In the genomic region with DNA sequence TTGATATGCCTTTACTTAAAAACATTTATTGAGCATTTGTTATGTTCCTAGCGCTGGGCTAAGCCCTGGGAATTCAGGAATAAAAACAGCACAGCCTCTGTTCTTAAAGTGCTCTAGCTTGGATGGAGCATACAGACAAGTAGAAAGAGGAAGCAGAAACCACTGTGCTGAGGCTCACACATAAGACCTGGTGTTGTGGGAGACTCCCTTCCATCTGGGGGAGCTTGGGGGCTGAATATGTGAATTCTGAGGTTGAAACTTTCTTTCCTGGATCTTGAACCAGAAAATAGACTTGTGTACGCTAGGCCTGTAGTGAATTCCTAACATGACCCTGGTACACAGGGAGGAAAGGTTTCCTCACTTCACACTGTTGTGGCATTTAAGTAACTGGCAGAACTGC, we compare ENCODE assay signal across 26 cellular contexts.
"Had no signal": no experiment of that assay in that cellular context is flagged by ENCODE, and none has a peak within 500 bp of the region (broad histone marks: within the 10 kb centered on the region; RNA-seq: fewer than 3 reads in every experiment).

No MANE protein-coding gene starts in this region.

- H3K36me3 ChIP-seq: gastrocnemius medialis, lower lobe of right lung, ovary, spleen, tibial artery had no signal

- H3K4me1 Mint-ChIP-seq: naive thymus-derived CD8-positive, alpha-beta T cell; stimulated activated memory B cell treated with anti-CD40 and anti-IgM and Interleukin-4, amounts not matched to agents 10 μg/mL and 1 μg/mL and 100 μg/mL, for 72 hours had no signal

- FAIRE-seq: keratinocyte had no signal

- H3K36me3 Mint-ChIP-seq: naive thymus-derived CD8-positive, alpha-beta T cell; stimulated activated memory B cell treated with anti-CD40 and anti-IgM and Interleukin-4, amounts not matched to agents 10 μg/mL and 1 μg/mL and 100 μg/mL, for 72 hours; type B pancreatic cell had no signal

- H3K4me3 ChIP-seq: gastrocnemius medialis, lower lobe of right lung, ovary, psoas muscle, skin epidermis, spleen, testis, tibial artery had no signal

- H3K9me3 Mint-ChIP-seq: dendritic cell treated with granulocyte-macrophage colony-stimulating factor and Interleukin-4, amounts not matched to agents 40 ng/mL and 50 ng/mL, for 4 days; endodermal cell; naive thymus-derived CD8-positive, alpha-beta T cell; type B pancreatic cell had no signal

- H3K27ac ChIP-seq: epithelial cell of prostate, gastrocnemius medialis, lower lobe of right lung, ovary, psoas muscle, skin epidermis, spleen, testis, tibial artery had no signal

- H3K9me3 ChIP-seq: gastrocnemius medialis, lower lobe of right lung, ovary, psoas muscle, spleen, testis, tibial artery had no signal

- ATAC-seq: esophagus mucosa; gastrocnemius medialis; left ventricle myocardium superior; naive thymus-derived CD8-positive, alpha-beta T cell; psoas muscle; right cardiac atrium; stimulated activated naive CD8-positive, alpha-beta T cell treated with anti-CD3 and anti-CD28 coated beads, Interleukin-15, Interleukin-2, amounts not matched to agents 100 U/mL and 50 U/mL, for 24 hours had no signal

- DNase-seq: effector CD8-positive, alpha-beta T cell; endodermal cell; foreskin fibroblast; gastrocnemius medialis; head of caudate nucleus; left ventricle myocardium superior; lower lobe of right lung; naive thymus-derived CD8-positive, alpha-beta T cell; occipital lobe; ovary; posterior cingulate gyrus; psoas muscle; right cardiac atrium; spleen; stimulated activated CD4-positive, alpha-beta T cell treated with anti-CD3 and anti-CD28 coated beads, Interleukin-4, amount 100 ng/mL, for 4 hours; stimulated activated naive CD8-positive, alpha-beta T cell treated with anti-CD3 and anti-CD28 coated beads, Interleukin-15, Interleukin-2, amounts not matched to agents 100 U/mL and 50 U/mL, for 24 hours; substantia nigra; testis; tibial artery had no signal

- H3K4me3 Mint-ChIP-seq: dendritic cell treated with granulocyte-macrophage colony-stimulating factor and Interleukin-4, amounts not matched to agents 40 ng/mL and 50 ng/mL, for 4 days; endodermal cell; naive thymus-derived CD8-positive, alpha-beta T cell; stimulated activated memory B cell treated with anti-CD40 and anti-IgM and Interleukin-4, amounts not matched to agents 10 μg/mL and 1 μg/mL and 100 μg/mL, for 72 hours; type B pancreatic cell had no signal

- H3K27me3 Mint-ChIP-seq: dendritic cell treated with granulocyte-macrophage colony-stimulating factor and Interleukin-4, amounts not matched to agents 40 ng/mL and 50 ng/mL, for 4 days; stimulated activated memory B cell treated with anti-CD40 and anti-IgM and Interleukin-4, amounts not matched to agents 10 μg/mL and 1 μg/mL and 100 μg/mL, for 72 hours had no signal

- H3K4me1 ChIP-seq: gastrocnemius medialis, lower lobe of right lung, psoas muscle, spleen, testis, tibial artery had no signal

- H3K27me3 ChIP-seq: gastrocnemius medialis, ovary, spleen, testis, tibial artery had no signal

- H3K27ac Mint-ChIP-seq: dendritic cell treated with granulocyte-macrophage colony-stimulating factor and Interleukin-4, amounts not matched to agents 40 ng/mL and 50 ng/mL, for 4 days; endodermal cell; naive thymus-derived CD8-positive, alpha-beta T cell; stimulated activated memory B cell treated with anti-CD40 and anti-IgM and Interleukin-4, amounts not matched to agents 10 μg/mL and 1 μg/mL and 100 μg/mL, for 72 hours; type B pancreatic cell had no signal
